In genomic region chr12:49161092-49161795, GRCh38 we compare ENCODE assay signal across 1 cellular context.
TF ChIP-seq lines count a peak whose summit lies in the region.

No MANE protein-coding gene starts in this region.

TF ChIP-seq in K562, 482 proteins besides CTCF, POLR2A, EP300 and RAD21 (continues in another document):
- TF ChIP-seq POLR2AphosphoS5 (IDR thresholded peaks at IDR 0.05; ENCODE audit: control insufficient read depth, insufficient read depth, low read depth, low read length) = peak; percentile 59
- TF ChIP-seq ATF3 (IDR thresholded peaks at IDR 0.05) = no peak
- TF ChIP-seq ATF3 (CRISPR knock-in tag; conservative IDR thresholded peaks at IDR 0.05) = no peak
- TF ChIP-seq TRIM24 (IDR thresholded peaks at IDR 0.05) = no peak
- TF ChIP-seq XRCC4 (IDR thresholded peaks at IDR 0.05; ENCODE audit: extremely low read depth, insufficient read depth, insufficient read length) = no peak
- 0 out of 4 replicates have a peak, but pooled peaks of 1 of the 2 experiments have one; percentile 13 for TF ChIP-seq SIN3A (IDR thresholded peaks at IDR 0.05; ENCODE audit: borderline replicate concordance in 2 of 2, control insufficient read depth in 1 of 2, low read depth in 2 of 2, low read length in 2 of 2)
- no peak for TF ChIP-seq ZNF143 (CRISPR knock-in tag; IDR thresholded peaks at IDR 0.05)
- TF ChIP-seq, protein P1, sequence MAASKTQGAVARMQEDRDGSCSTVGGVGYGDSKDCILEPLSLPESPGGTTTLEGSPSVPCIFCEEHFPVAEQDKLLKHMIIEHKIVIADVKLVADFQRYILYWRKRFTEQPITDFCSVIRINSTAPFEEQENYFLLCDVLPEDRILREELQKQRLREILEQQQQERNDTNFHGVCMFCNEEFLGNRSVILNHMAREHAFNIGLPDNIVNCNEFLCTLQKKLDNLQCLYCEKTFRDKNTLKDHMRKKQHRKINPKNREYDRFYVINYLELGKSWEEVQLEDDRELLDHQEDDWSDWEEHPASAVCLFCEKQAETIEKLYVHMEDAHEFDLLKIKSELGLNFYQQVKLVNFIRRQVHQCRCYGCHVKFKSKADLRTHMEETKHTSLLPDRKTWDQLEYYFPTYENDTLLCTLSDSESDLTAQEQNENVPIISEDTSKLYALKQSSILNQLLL (CRISPR knock-in tag; IDR thresholded peaks at IDR 0.05; ENCODE audit: borderline replicate concordance) = no peak
- no peak for TF ChIP-seq SETDB1 (IDR thresholded peaks at IDR 0.05; ENCODE audit: low read length)
- TF ChIP-seq, protein P2, sequence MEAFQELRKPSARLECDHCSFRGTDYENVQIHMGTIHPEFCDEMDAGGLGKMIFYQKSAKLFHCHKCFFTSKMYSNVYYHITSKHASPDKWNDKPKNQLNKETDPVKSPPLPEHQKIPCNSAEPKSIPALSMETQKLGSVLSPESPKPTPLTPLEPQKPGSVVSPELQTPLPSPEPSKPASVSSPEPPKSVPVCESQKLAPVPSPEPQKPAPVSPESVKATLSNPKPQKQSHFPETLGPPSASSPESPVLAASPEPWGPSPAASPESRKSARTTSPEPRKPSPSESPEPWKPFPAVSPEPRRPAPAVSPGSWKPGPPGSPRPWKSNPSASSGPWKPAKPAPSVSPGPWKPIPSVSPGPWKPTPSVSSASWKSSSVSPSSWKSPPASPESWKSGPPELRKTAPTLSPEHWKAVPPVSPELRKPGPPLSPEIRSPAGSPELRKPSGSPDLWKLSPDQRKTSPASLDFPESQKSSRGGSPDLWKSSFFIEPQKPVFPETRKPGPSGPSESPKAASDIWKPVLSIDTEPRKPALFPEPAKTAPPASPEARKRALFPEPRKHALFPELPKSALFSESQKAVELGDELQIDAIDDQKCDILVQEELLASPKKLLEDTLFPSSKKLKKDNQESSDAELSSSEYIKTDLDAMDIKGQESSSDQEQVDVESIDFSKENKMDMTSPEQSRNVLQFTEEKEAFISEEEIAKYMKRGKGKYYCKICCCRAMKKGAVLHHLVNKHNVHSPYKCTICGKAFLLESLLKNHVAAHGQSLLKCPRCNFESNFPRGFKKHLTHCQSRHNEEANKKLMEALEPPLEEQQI (IDR thresholded peaks at IDR 0.05) = no peak
- TF ChIP-seq PYGO2 (tag; IDR thresholded peaks at IDR 0.05) = no peak
- TF ChIP-seq, protein P3, sequence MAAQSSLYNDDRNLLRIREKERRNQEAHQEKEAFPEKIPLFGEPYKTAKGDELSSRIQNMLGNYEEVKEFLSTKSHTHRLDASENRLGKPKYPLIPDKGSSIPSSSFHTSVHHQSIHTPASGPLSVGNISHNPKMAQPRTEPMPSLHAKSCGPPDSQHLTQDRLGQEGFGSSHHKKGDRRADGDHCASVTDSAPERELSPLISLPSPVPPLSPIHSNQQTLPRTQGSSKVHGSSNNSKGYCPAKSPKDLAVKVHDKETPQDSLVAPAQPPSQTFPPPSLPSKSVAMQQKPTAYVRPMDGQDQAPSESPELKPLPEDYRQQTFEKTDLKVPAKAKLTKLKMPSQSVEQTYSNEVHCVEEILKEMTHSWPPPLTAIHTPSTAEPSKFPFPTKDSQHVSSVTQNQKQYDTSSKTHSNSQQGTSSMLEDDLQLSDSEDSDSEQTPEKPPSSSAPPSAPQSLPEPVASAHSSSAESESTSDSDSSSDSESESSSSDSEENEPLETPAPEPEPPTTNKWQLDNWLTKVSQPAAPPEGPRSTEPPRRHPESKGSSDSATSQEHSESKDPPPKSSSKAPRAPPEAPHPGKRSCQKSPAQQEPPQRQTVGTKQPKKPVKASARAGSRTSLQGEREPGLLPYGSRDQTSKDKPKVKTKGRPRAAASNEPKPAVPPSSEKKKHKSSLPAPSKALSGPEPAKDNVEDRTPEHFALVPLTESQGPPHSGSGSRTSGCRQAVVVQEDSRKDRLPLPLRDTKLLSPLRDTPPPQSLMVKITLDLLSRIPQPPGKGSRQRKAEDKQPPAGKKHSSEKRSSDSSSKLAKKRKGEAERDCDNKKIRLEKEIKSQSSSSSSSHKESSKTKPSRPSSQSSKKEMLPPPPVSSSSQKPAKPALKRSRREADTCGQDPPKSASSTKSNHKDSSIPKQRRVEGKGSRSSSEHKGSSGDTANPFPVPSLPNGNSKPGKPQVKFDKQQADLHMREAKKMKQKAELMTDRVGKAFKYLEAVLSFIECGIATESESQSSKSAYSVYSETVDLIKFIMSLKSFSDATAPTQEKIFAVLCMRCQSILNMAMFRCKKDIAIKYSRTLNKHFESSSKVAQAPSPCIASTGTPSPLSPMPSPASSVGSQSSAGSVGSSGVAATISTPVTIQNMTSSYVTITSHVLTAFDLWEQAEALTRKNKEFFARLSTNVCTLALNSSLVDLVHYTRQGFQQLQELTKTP (IDR thresholded peaks at IDR 0.05; ENCODE audit: low read depth in 1 of 2, partially characterized antibody in 2 of 2) = no peak
- no peak for TF ChIP-seq ZNF583 (CRISPR knock-in tag; IDR thresholded peaks at IDR 0.05)
- TF ChIP-seq FUS (optimal IDR thresholded peaks at IDR 0.05; ENCODE audit: low read depth, low read length) = no peak
- no peak for TF ChIP-seq ZMIZ1 (IDR thresholded peaks at IDR 0.05; ENCODE audit: low read depth in 2 of 2, low read length in 2 of 2)
- no peak for TF ChIP-seq RNF219 (CRISPR knock-in tag; IDR thresholded peaks at IDR 0.05)
- TF ChIP-seq ZNF146 (CRISPR knock-in tag; IDR thresholded peaks at IDR 0.05; ENCODE audit: unreplicated experiment) = no peak
- TF ChIP-seq SMAD1 (IDR thresholded peaks at IDR 0.05; ENCODE audit: low read depth, low read length, partially characterized antibody) = no peak
- peak; percentile 53; the same call in 1 of the 2 replicates for TF ChIP-seq ZBED1 (IDR thresholded peaks at IDR 0.05)
- no peak for TF ChIP-seq MXI1 (IDR thresholded peaks at IDR 0.05; ENCODE audit: low read depth, low read length)
- TF ChIP-seq ARNT (IDR thresholded peaks at IDR 0.05) = no peak
- TF ChIP-seq E2F4 (CRISPR knock-in tag; IDR thresholded peaks at IDR 0.05; ENCODE audit: low read depth) = no peak
- no peak for TF ChIP-seq ATF6 (CRISPR knock-in tag; IDR thresholded peaks at IDR 0.05)
- TF ChIP-seq SIX5 (IDR thresholded peaks at IDR 0.05; ENCODE audit: borderline replicate concordance in 1 of 2, insufficient read depth in 1 of 2, low read depth in 1 of 2, low read length in 2 of 2) = no peak
- no peak for TF ChIP-seq ZFX (CRISPR knock-in tag; IDR thresholded peaks at IDR 0.05)
- TF ChIP-seq CTBP1 (IDR thresholded peaks at IDR 0.05; ENCODE audit: borderline replicate concordance) = no peak
- no peak for TF ChIP-seq KLF1 (tag; IDR thresholded peaks at IDR 0.05)
- no peak for TF ChIP-seq NCOA4 (IDR thresholded peaks at IDR 0.05; ENCODE audit: partially characterized antibody)
- no peak for TF ChIP-seq PCBP1 (IDR thresholded peaks at IDR 0.05; ENCODE audit: low read depth, low read length, poor library complexity, severe bottlenecking)
- TF ChIP-seq, protein P4, sequence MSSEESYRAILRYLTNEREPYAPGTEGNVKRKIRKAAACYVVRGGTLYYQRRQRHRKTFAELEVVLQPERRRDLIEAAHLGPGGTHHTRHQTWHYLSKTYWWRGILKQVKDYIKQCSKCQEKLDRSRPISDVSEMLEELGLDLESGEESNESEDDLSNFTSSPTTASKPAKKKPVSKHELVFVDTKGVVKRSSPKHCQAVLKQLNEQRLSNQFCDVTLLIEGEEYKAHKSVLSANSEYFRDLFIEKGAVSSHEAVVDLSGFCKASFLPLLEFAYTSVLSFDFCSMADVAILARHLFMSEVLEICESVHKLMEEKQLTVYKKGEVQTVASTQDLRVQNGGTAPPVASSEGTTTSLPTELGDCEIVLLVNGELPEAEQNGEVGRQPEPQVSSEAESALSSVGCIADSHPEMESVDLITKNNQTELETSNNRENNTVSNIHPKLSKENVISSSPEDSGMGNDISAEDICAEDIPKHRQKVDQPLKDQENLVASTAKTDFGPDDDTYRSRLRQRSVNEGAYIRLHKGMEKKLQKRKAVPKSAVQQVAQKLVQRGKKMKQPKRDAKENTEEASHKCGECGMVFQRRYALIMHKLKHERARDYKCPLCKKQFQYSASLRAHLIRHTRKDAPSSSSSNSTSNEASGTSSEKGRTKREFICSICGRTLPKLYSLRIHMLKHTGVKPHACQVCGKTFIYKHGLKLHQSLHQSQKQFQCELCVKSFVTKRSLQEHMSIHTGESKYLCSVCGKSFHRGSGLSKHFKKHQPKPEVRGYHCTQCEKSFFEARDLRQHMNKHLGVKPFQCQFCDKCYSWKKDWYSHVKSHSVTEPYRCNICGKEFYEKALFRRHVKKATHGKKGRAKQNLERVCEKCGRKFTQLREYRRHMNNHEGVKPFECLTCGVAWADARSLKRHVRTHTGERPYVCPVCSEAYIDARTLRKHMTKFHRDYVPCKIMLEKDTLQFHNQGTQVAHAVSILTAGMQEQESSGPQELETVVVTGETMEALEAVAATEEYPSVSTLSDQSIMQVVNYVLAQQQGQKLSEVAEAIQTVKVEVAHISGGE (CRISPR knock-in tag; IDR thresholded peaks at IDR 0.05) = no peak
- no peak for TF ChIP-seq MYC (IDR thresholded peaks at IDR 0.05; ENCODE audit: low read depth, low read length)
- TF ChIP-seq MYC (CRISPR knock-in tag; IDR thresholded peaks at IDR 0.05; ENCODE audit: borderline replicate concordance, low read depth) = no peak
- TF ChIP-seq SAFB2 (IDR thresholded peaks at IDR 0.05; ENCODE audit: borderline replicate concordance, low read depth, low read length, severe bottlenecking) = no peak
- no peak for TF ChIP-seq FOXK1 (CRISPR knock-in tag; IDR thresholded peaks at IDR 0.05; ENCODE audit: borderline replicate concordance)
- no peak for TF ChIP-seq ATF1 (CRISPR knock-in tag; IDR thresholded peaks at IDR 0.05)
- TF ChIP-seq ATF1 (tag; IDR thresholded peaks at IDR 0.05) = no peak
- TF ChIP-seq MTF1 (CRISPR knock-in tag; IDR thresholded peaks at IDR 0.05; ENCODE audit: borderline replicate concordance) = no peak
- TF ChIP-seq KDM2B (CRISPR knock-in tag; IDR thresholded peaks at IDR 0.05) = no peak
